28 cellular contexts compared by ENCODE assay signal in genomic region chr20:30937790-30938189, GRCh38.
"Had no signal": no experiment of that assay in that cellular context is flagged by ENCODE, and none has a peak within 500 bp of the region (broad histone marks: within the 10 kb centered on the region; RNA-seq: fewer than 3 reads in every experiment).

No MANE protein-coding gene starts in this region.

- FAIRE-seq: colon, endometrium, endothelial cell of umbilical vein, frontal cortex had no signal

- H3K9me3 ChIP-seq: colonic mucosa had no signal

- H3K4me1 ChIP-seq: colonic mucosa, esophagus muscularis mucosa, esophagus squamous epithelium, foreskin keratinocyte, gastrocnemius medialis, gastroesophageal sphincter, heart left ventricle, heart right ventricle had no signal

- H3K4me3 ChIP-seq: colonic mucosa, coronary artery, dorsolateral prefrontal cortex, esophagus muscularis mucosa, esophagus squamous epithelium, gastrocnemius medialis, gastroesophageal sphincter, heart left ventricle, heart right ventricle had no signal

- DNase-seq: colonic mucosa; cortex of kidney; dermis blood vessel endothelial cell; dorsolateral prefrontal cortex; effector CD4-positive, alpha-beta T cell; effector CD8-positive, alpha-beta T cell; effector memory CD4-positive, alpha-beta T cell; effector memory CD8-positive, alpha-beta T cell; endodermal cell; erythroblast; esophagus squamous epithelium; foreskin fibroblast; foreskin keratinocyte; foreskin melanocyte; gastrocnemius medialis; glutamatergic neuron; head of caudate nucleus; heart left ventricle; heart right ventricle had no signal

- ATAC-seq: effector memory CD8-positive, alpha-beta T cell; esophagus mucosa; foreskin keratinocyte; gastrocnemius medialis; gastroesophageal sphincter; heart left ventricle; heart right ventricle had no signal

- H3K27ac ChIP-seq: colonic mucosa, coronary artery, dorsolateral prefrontal cortex, epithelial cell of prostate, esophagus muscularis mucosa, esophagus squamous epithelium, foreskin keratinocyte, gastrocnemius medialis, gastroesophageal sphincter, heart left ventricle, heart right ventricle had no signal

- H3K36me3 ChIP-seq: colonic mucosa, esophagus muscularis mucosa, esophagus squamous epithelium, gastrocnemius medialis, gastroesophageal sphincter, heart left ventricle, heart right ventricle had no signal

- H3K27me3 ChIP-seq: colonic mucosa, dorsolateral prefrontal cortex, esophagus muscularis mucosa, esophagus squamous epithelium, foreskin keratinocyte, gastrocnemius medialis, gastroesophageal sphincter, heart left ventricle, heart right ventricle had no signal
